ENCODE assay signal across 18 cellular contexts in genomic region chr2:24362253-24362652, GRCh38. TPM values are rescaled to one million over a fixed set of nuclear protein-coding genes. Genes with fewer than 3 reads are reported as not detected.
DNase-seq lines count a peak whose midpoint lies in the region; ATAC-seq and TF ChIP-seq lines count a peak whose summit lies in the region.
"Had no signal": no experiment of that assay in that cellular context is flagged by ENCODE, and none has a peak within 500 bp of the region (broad histone marks: within the 10 kb centered on the region; RNA-seq: fewer than 3 reads in every experiment).

No MANE protein-coding gene starts in this region.

- H3K9me3 Mint-ChIP-seq in CD8-positive, alpha-beta memory T cell, result no peaks in the 10 kb centered on the region
- H3K9me3 Mint-ChIP-seq in T-cell, result no peaks in the 10 kb centered on the region
- H3K9me3 Mint-ChIP-seq in neural crest cell, result no peaks in the 10 kb centered on the region
- H3K9me3 Mint-ChIP-seq: stimulated activated naive CD8-positive, alpha-beta T cell treated with anti-CD3 and anti-CD28 coated beads, Interleukin-15, amount 100 ng/mL, for 72 hours had no signal

- H3K36me3 Mint-ChIP-seq in CD8-positive, alpha-beta memory T cell, result peaks cover 0 to 7% (median under 1%) of the 10 kb centered on the region in 3 donors
- H3K36me3 Mint-ChIP-seq in T-cell, result peaks cover under 1% of the 10 kb centered on the region
- peaks cover under 1% of the 10 kb centered on the region for H3K36me3 Mint-ChIP-seq in neural crest cell (ENCODE audit: low read depth)

- no peaks in the 10 kb centered on the region for H3K27me3 Mint-ChIP-seq in CD8-positive, alpha-beta memory T cell
- H3K27me3 Mint-ChIP-seq in T-cell, result no peaks in the 10 kb centered on the region
- H3K27me3 Mint-ChIP-seq in neural crest cell (ENCODE audit: low read depth), result peaks cover 21% of the 10 kb centered on the region
- H3K27me3 Mint-ChIP-seq: stimulated activated naive CD8-positive, alpha-beta T cell treated with anti-CD3 and anti-CD28 coated beads, Interleukin-15, amount 100 ng/mL, for 72 hours had no signal

- H3K36me3 ChIP-seq in CD8-positive, alpha-beta memory T cell (ENCODE audit: insufficient read depth, low read length), result no peaks in the 10 kb centered on the region
- H3K36me3 ChIP-seq in esophagus squamous epithelium (no peaks in the 10 kb centered on the region), gastrocnemius medialis (no peaks in the 10 kb centered on the region), transverse colon (no peaks in the 10 kb centered on the region)

- peaks cover 21 to 27% (median 26%) of the 10 kb centered on the region in 3 donors for H3K4me1 Mint-ChIP-seq in CD8-positive, alpha-beta memory T cell
- H3K4me1 Mint-ChIP-seq in T-cell (peaks cover 20 to 24% (median 21%) of the 10 kb centered on the region in 3 donors), neural crest cell (peaks cover 13% of the 10 kb centered on the region)

- WGBS in esophagus squamous epithelium, 2 donors, result 56 to 72% methylated on average over 4 of the region's 4 CpGs
- WGBS in transverse colon (ENCODE audit: low coverage in 1 of 2), 2 donors, result 91% methylated on average over 3 to 4 of the region's 4 CpGs

- no peak overlapping the region for H3K4me3 ChIP-seq in CD8-positive, alpha-beta memory T cell (ENCODE audit: low read length)
- no peak overlapping the region for H3K4me3 ChIP-seq in esophagus squamous epithelium
- no peak overlapping the region for H3K4me3 ChIP-seq in gastrocnemius medialis
- H3K4me3 ChIP-seq in transverse colon, result no peak overlapping the region

- TF ChIP-seq CTCF in esophagus squamous epithelium (IDR thresholded peaks at IDR 0.05) (no peak), neural crest cell (conservative IDR thresholded peaks at IDR 0.05) (no peak), gastrocnemius medialis (IDR thresholded peaks at IDR 0.05 in 4 of 5, conservative IDR thresholded peaks at IDR 0.05 in 1 of 5) (no peak), transverse colon (IDR thresholded peaks at IDR 0.05) (no peak)

- no peaks in the 10 kb centered on the region for H3K9me3 ChIP-seq in CD8-positive, alpha-beta memory T cell (ENCODE audit: low read length)
- no peaks in the 10 kb centered on the region for H3K9me3 ChIP-seq in esophagus squamous epithelium
- no peaks in the 10 kb centered on the region for H3K9me3 ChIP-seq in gastrocnemius medialis
- H3K9me3 ChIP-seq in transverse colon, result no peaks in the 10 kb centered on the region

- H3K4me3 Mint-ChIP-seq in CD8-positive, alpha-beta memory T cell, result peak overlapping the region; percentile 13 to 77 (median 23)
- H3K4me3 Mint-ChIP-seq in T-cell (peak overlapping the region in 2 of 3 donors; percentile 18 to 25), neural crest cell (peak overlapping the region; percentile 72)
- H3K4me3 Mint-ChIP-seq: stimulated activated naive CD8-positive, alpha-beta T cell treated with anti-CD3 and anti-CD28 coated beads, Interleukin-15, amount 100 ng/mL, for 72 hours had no signal

- intact Hi-C loops in esophagus squamous epithelium (cut with DNase I), result no loop called here
- intact Hi-C loops in gastrocnemius medialis (cut with DNase I; ENCODE audit: low total_unique reads), result no loop called here
- intact Hi-C loops in transverse colon (cut with DNase I; ENCODE audit: low total_unique reads), result no loop called here

- CTCF ChIA-PET in CD8-positive, alpha-beta memory T cell (lab: Charles Lee), result no interaction called here
- CTCF ChIA-PET in T-cell (lab: Charles Lee), result interaction anchor here (0.5 to 0.7 kb wide), 3 partner anchors 11 to 135 kb away, joined by 3 to 4 read pairs (median 3); no protein-coding TSS in a partner anchor

- H3K27ac ChIP-seq in CD8-positive, alpha-beta memory T cell (ENCODE audit: low read depth, low read length), result no peak overlapping the region
- H3K27ac ChIP-seq in esophagus squamous epithelium (peak overlapping the region in 3 of 4 donors; percentile 57 to 88 (median 83)), gastrocnemius medialis (no peak overlapping the region), transverse colon (no peak overlapping the region)
- H3K27ac ChIP-seq: foreskin keratinocyte, WERI-Rb-1 had no signal

- no peak for TF ChIP-seq EP300 in transverse colon (IDR thresholded peaks at IDR 0.05; ENCODE audit: low read depth)

- peaks cover 22% of the 10 kb centered on the region for H3K4me1 ChIP-seq in CD8-positive, alpha-beta memory T cell (ENCODE audit: insufficient read depth, low read length)
- peaks cover 21 to 73% (median 31%) of the 10 kb centered on the region in 3 donors for H3K4me1 ChIP-seq in esophagus squamous epithelium
- H3K4me1 ChIP-seq in gastrocnemius medialis, result peaks cover 25 to 29% of the 10 kb centered on the region in 2 donors
- peaks cover 0 to 37% (median 24%) of the 10 kb centered on the region in 4 donors for H3K4me1 ChIP-seq in transverse colon

- H3K27me3 ChIP-seq in CD8-positive, alpha-beta memory T cell (ENCODE audit: insufficient read depth, low read length, poor library complexity, severe bottlenecking), result no peaks in the 10 kb centered on the region
- H3K27me3 ChIP-seq in esophagus squamous epithelium (no peaks in the 10 kb centered on the region), gastrocnemius medialis (no peaks in the 10 kb centered on the region), transverse colon (no peaks in the 10 kb centered on the region)
- H3K27me3 ChIP-seq: foreskin keratinocyte had no signal

- in situ Hi-C loops in gastrocnemius medialis (cut with MboI; ENCODE audit: low sequenced_read_pairs in 4 of 4) (no loop called here), transverse colon (cut with MboI; ENCODE audit: low pct_ligation_motif_present in 1 of 4, low pct_unique_long_range_greater_than_20kb in 1 of 4, low sequenced_read_pairs in 3 of 4) (no loop called here)

- DNase-seq in CD8-positive, alpha-beta memory T cell, result no peak
- DNase-seq in T-cell (no peak), esophagus squamous epithelium (lab: John Stamatoyannopoulos, UW) (no peak), neural crest cell (ENCODE audit: low read depth, low spot score) (no peak), gastrocnemius medialis (no peak), transverse colon (no peak), NCI-H446 (lab: John Stamatoyannopoulos, UW) (no peak)
- DNase-seq: activated CD4-positive, alpha-beta T cell treated with anti-CD3 and anti-CD28 coated beads, Interleukin-2, amount 50 U/mL, for 48 hours; activated naive CD4-positive, alpha-beta T cell treated with anti-CD3 and anti-CD28 coated beads, Interleukin-2, amount 50 U/mL, for 16 hours; foreskin keratinocyte; GF-D8; NCI-H1417 treated with DMSO at 0.1 percent for 48 hours; NCI-H2171 treated with DMSO at 0.1 percent for 48 hours; OCI-M1; SHP77; stimulated activated naive CD8-positive, alpha-beta T cell treated with anti-CD3 and anti-CD28 coated beads, Interleukin-15, amount 100 ng/mL, for 72 hours; WERI-Rb-1 had no signal

- ATAC-seq in T-cell (replicated peaks in 1 of 4) (no peak), gastrocnemius medialis (no peak), GM19035 (IDR thresholded peaks at IDR 0.05; ENCODE audit: unreplicated experiment) (no peak)
- ATAC-seq: foreskin keratinocyte; stimulated activated naive CD8-positive, alpha-beta T cell treated with anti-CD3 and anti-CD28 coated beads, Interleukin-15, amount 100 ng/mL, for 72 hours had no signal

- POLR2A ChIA-PET in CD8-positive, alpha-beta memory T cell (lab: Charles Lee), result no interaction called here
- POLR2A ChIA-PET in T-cell (lab: Charles Lee), result no interaction called here

- no peak for TF ChIP-seq POLR2A in esophagus squamous epithelium (IDR thresholded peaks at IDR 0.05)
- no peak for TF ChIP-seq POLR2A in gastrocnemius medialis (IDR thresholded peaks at IDR 0.05)
- no peak for TF ChIP-seq POLR2A in transverse colon (IDR thresholded peaks at IDR 0.05)

- H3K27ac Mint-ChIP-seq in CD8-positive, alpha-beta memory T cell, result peak overlapping the region in 5 of 8 donors; percentile 23 to 71 (median 56)
- H3K27ac Mint-ChIP-seq in T-cell (peak overlapping the region in 1 of 2 donors; percentile 1), neural crest cell (ENCODE audit: unreplicated experiment) (no peak overlapping the region)
- H3K27ac Mint-ChIP-seq: stimulated activated naive CD8-positive, alpha-beta T cell treated with anti-CD3 and anti-CD28 coated beads, Interleukin-15, amount 100 ng/mL, for 72 hours had no signal

RNA-seq across cellular contexts. Expression of gene ITSN2, which starts 1.9 kb away (rescaled TPM):
- 10 to 100 TPM; 71.2 to 76.1 TPM for total RNA-seq in CD8-positive, alpha-beta memory T cell
- 76.7 TPM for polyA plus RNA-seq in CD8-positive, alpha-beta memory T cell
- 100 to 1,000 TPM in 3 of 5 donors, 10 to 100 TPM in 2; 95.7 to 110 (median 101) TPM for total RNA-seq in T-cell
- 10 to 100 TPM; 58.3 to 98.0 (median 65.3) TPM for total RNA-seq in esophagus squamous epithelium
- total RNA-seq in neural crest cell, result 13.6 and 13.7 TPM in 2 replicates
- 10 to 100 TPM; 33.9 to 66.7 (median 42.4) TPM for total RNA-seq in gastrocnemius medialis
- total RNA-seq in transverse colon, result 10 to 100 TPM; 32.8 to 58.0 (median 41.4) TPM

Comparison
In these comparisons a context has a peak if more than half of its experiments do, and no peak if none do; other contexts are left out.
1. H3K27ac ChIP-seq: peak in esophagus squamous epithelium (3 of 4); none in CD8-positive, alpha-beta memory T cell (single experiment), gastrocnemius medialis (0 of 4) and transverse colon (0 of 4).
2. H3K4me3 Mint-ChIP-seq: peak in every context shown above with its lines; median percentile 72 in neural crest cell; 23 in CD8-positive, alpha-beta memory T cell; 22 in T-cell.